18 cellular contexts compared by ENCODE assay signal in the genomic region with DNA sequence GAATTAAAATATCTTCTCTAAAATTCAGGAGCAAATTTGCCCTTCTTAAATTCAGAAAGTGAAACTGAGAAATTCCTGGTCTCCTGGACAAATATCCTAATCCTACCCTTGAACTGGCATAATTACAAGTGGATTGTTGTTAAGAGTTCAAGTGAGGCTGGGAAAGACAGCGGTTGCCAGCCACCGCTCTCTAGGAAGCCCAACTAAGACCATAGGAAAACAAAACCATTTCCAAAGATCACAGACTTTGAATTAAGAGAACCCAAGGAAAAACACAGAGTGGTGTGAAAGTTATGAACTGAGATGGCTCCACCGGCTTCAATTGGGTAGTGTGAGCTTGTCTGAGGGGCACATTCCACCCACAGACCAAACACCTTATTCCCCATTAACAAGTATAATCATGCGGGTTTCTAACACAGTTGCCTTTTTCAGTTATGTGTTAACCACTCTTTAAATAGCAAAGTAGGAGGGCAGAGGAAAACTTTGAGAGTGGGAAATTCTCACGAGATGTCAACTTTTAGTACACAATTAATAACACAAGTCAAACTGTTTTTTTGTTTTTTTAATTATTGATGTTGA.
DNase-seq lines count a peak whose midpoint lies in the region; ATAC-seq, FAIRE-seq and TF ChIP-seq lines count a peak whose summit lies in the region.
"Had no signal": no experiment of that assay in that cellular context is flagged by ENCODE, and none has a peak within 500 bp of the region (broad histone marks: within the 10 kb centered on the region; RNA-seq: fewer than 3 reads in every experiment).

No MANE protein-coding gene starts in this region.

- H3K9me3 ChIP-seq in astrocyte (ENCODE audit: insufficient read depth, low read depth, low read length) (no peaks in the 10 kb centered on the region), psoas muscle (no peaks in the 10 kb centered on the region), esophagus muscularis mucosa (no peaks in the 10 kb centered on the region)
- H3K9me3 ChIP-seq: BLaER1 treated with 17β-estradiol and CSF1 and Interleukin-3, amounts not matched to agents 10 nM and 100 nM had no signal

- H3K79me2 ChIP-seq in GM23338 (replicated peaks; ENCODE audit: insufficient read depth) (no peaks in the 10 kb centered on the region), astrocyte (ENCODE audit: insufficient read depth, low read length) (no peaks in the 10 kb centered on the region)

- no peaks in the 10 kb centered on the region for H4K20me1 ChIP-seq in GM23338 (replicated peaks; ENCODE audit: insufficient read depth)
- H4K20me1 ChIP-seq in astrocyte (ENCODE audit: insufficient read depth, low read length): no peaks in the 10 kb centered on the region
- H4K20me1 ChIP-seq: BLaER1 treated with 17β-estradiol and CSF1 and Interleukin-3, amounts not matched to agents 10 nM and 100 nM had no signal

- H3K4me1 Mint-ChIP-seq in GM23338 (peaks cover 7% of the 10 kb centered on the region; the same call in 2 of the 3 replicates), astrocyte (ENCODE audit: low read depth, unreplicated experiment) (peaks cover 17% of the 10 kb centered on the region), chondrocyte (ENCODE audit: low read depth) (peaks cover 38% of the 10 kb centered on the region)
- H3K4me1 Mint-ChIP-seq: B cell had no signal

- H3K36me3 Mint-ChIP-seq in GM23338 (ENCODE audit: low read depth): no peaks in the 10 kb centered on the region
- H3K36me3 Mint-ChIP-seq in astrocyte (ENCODE audit: low read depth, unreplicated experiment): no peaks in the 10 kb centered on the region
- H3K36me3 Mint-ChIP-seq in chondrocyte (ENCODE audit: low read depth): no peaks in the 10 kb centered on the region
- H3K36me3 Mint-ChIP-seq: CD8-positive, alpha-beta T cell had no signal

- H3K4me3 ChIP-seq in GM23338 (no peak overlapping the region), astrocyte (ENCODE audit: insufficient read depth, low read depth, low read length) (no peak overlapping the region), psoas muscle (no peak overlapping the region), esophagus muscularis mucosa (no peak overlapping the region)
- H3K4me3 ChIP-seq: BLaER1 treated with 17β-estradiol and CSF1 and Interleukin-3, amounts not matched to agents 10 nM and 100 nM had no signal

- no peak for TF ChIP-seq CTCF in GM23338 (conservative IDR thresholded peaks at IDR 0.05; ENCODE audit: low read depth in 2 of 2)
- TF ChIP-seq CTCF in astrocyte (IDR thresholded peaks at IDR 0.05; ENCODE audit: insufficient read depth, low read depth, low read length): no peak
- no peak for TF ChIP-seq CTCF in chondrocyte (IDR thresholded peaks at IDR 0.05)
- no peak for TF ChIP-seq CTCF in psoas muscle (IDR thresholded peaks at IDR 0.05)
- no peak for TF ChIP-seq CTCF in esophagus muscularis mucosa (IDR thresholded peaks at IDR 0.05)

- H3K9me2 ChIP-seq in GM23338 (ENCODE audit: insufficient read depth): no peaks in the 10 kb centered on the region

- no peak for TF ChIP-seq POLR2A in esophagus muscularis mucosa (IDR thresholded peaks at IDR 0.05; ENCODE audit: low read depth)

- H3K4me3 Mint-ChIP-seq in GM23338 (no peak overlapping the region), astrocyte (ENCODE audit: unreplicated experiment) (no peak overlapping the region), chondrocyte (ENCODE audit: unreplicated experiment) (peak overlapping the region; percentile 8)
- H3K4me3 Mint-ChIP-seq: B cell; CD8-positive, alpha-beta T cell; H9 had no signal

- 73 to 81% (median 75%) methylated on average over 5 of the region's 5 CpGs for WGBS in psoas muscle, 3 donors
- WGBS in esophagus muscularis mucosa: 90% methylated on average over 5 of the region's 5 CpGs

- H3K9ac ChIP-seq in astrocyte (ENCODE audit: low read length): no peak overlapping the region
- H3K9ac ChIP-seq: BLaER1 treated with 17β-estradiol and CSF1 and Interleukin-3, amounts not matched to agents 10 nM and 100 nM had no signal

- H3K27me3 Mint-ChIP-seq in GM23338 (ENCODE audit: insufficient read depth, low read depth, poor library complexity) (no peaks in the 10 kb centered on the region), astrocyte (ENCODE audit: low read depth, unreplicated experiment) (no peaks in the 10 kb centered on the region), chondrocyte (ENCODE audit: low read depth) (no peaks in the 10 kb centered on the region)
- H3K27me3 Mint-ChIP-seq: B cell had no signal

- no peak for DNase-seq in GM23338 (ENCODE audit: low spot score)
- DNase-seq in astrocyte (ENCODE audit: low read depth): no peak
- DNase-seq in chondrocyte (ENCODE audit: low spot score): no peak
- DNase-seq in smooth muscle cell of the brain vasculature (ENCODE audit: low read depth, low spot score): peak; percentile 21
- DNase-seq in psoas muscle: no peak
- no peak for DNase-seq in esophagus muscularis mucosa (ENCODE audit: extremely low spot score)
- no peak for DNase-seq in amniotic stem cell (lab: John Stamatoyannopoulos, UW)
- DNase-seq: Calu3; CD8-positive, alpha-beta T cell; DMS 273 treated with DMSO at 0.1 percent for 48 hours; DMS53; DND-41; EL; H9 had no signal

- FAIRE-seq in astrocyte (lab: Jason Lieb, UNC): no peak
- FAIRE-seq: GM12891, H1 had no signal

- ATAC-seq in GM23338 (no peak), psoas muscle (no peak)
- ATAC-seq: CD8-positive, alpha-beta T cell had no signal

- H3K4me2 ChIP-seq in GM23338 (no peak overlapping the region), astrocyte (ENCODE audit: low read length) (peak overlapping the region; percentile 20)
- H3K4me2 ChIP-seq: BLaER1 treated with 17β-estradiol and CSF1 and Interleukin-3, amounts not matched to agents 10 nM and 100 nM had no signal

- H3K27ac ChIP-seq in GM23338 (ENCODE audit: low read depth) (no peak overlapping the region), astrocyte (ENCODE audit: low read depth, low read length) (peak overlapping the region; percentile 3), psoas muscle (no peak overlapping the region), esophagus muscularis mucosa (replicated peaks in 1 of 4) (no peak overlapping the region)
- H3K27ac ChIP-seq: BLaER1 treated with 17β-estradiol and CSF1 and Interleukin-3, amounts not matched to agents 10 nM and 100 nM had no signal

- no peaks in the 10 kb centered on the region for H3K4me1 ChIP-seq in GM23338 (ENCODE audit: insufficient read depth)
- H3K4me1 ChIP-seq in astrocyte (ENCODE audit: insufficient read depth, low read length): peaks cover 9% of the 10 kb centered on the region
- H3K4me1 ChIP-seq in psoas muscle: no peaks in the 10 kb centered on the region
- no peaks in the 10 kb centered on the region for H3K4me1 ChIP-seq in esophagus muscularis mucosa
- H3K4me1 ChIP-seq: BLaER1 treated with 17β-estradiol and CSF1 and Interleukin-3, amounts not matched to agents 10 nM and 100 nM had no signal

- no peaks in the 10 kb centered on the region for H3F3A ChIP-seq in GM23338 (replicated peaks; ENCODE audit: low read depth)

- H3K27ac Mint-ChIP-seq in GM23338 (no peak overlapping the region), astrocyte (ENCODE audit: unreplicated experiment) (no peak overlapping the region), chondrocyte (ENCODE audit: unreplicated experiment) (peak overlapping the region; percentile 28)
- H3K27ac Mint-ChIP-seq: B cell; CD8-positive, alpha-beta T cell; H9 had no signal

- H2AFZ ChIP-seq in GM23338 (peak overlapping the region; percentile 40; the same call in 1 of the 2 replicates), astrocyte (ENCODE audit: low read depth, low read length) (no peak overlapping the region)

- H3K9me3 Mint-ChIP-seq in GM23338 (no peaks in the 10 kb centered on the region), astrocyte (ENCODE audit: unreplicated experiment) (no peaks in the 10 kb centered on the region), chondrocyte (ENCODE audit: low read depth) (no peaks in the 10 kb centered on the region)
- H3K9me3 Mint-ChIP-seq: H9 had no signal

- no peak for TF ChIP-seq EP300 in esophagus muscularis mucosa (IDR thresholded peaks at IDR 0.05)

- no peaks in the 10 kb centered on the region for H3K27me3 ChIP-seq in GM23338 (ENCODE audit: insufficient read depth)
- H3K27me3 ChIP-seq in astrocyte (ENCODE audit: insufficient read depth, low read length): no peaks in the 10 kb centered on the region
- no peaks in the 10 kb centered on the region for H3K27me3 ChIP-seq in psoas muscle (ENCODE audit: insufficient read depth in 3 of 3, low read length in 2 of 3)
- no peaks in the 10 kb centered on the region for H3K27me3 ChIP-seq in esophagus muscularis mucosa
- H3K27me3 ChIP-seq: BLaER1 treated with 17β-estradiol and CSF1 and Interleukin-3, amounts not matched to agents 10 nM and 100 nM had no signal

- intact Hi-C loops in psoas muscle (cut with DNase I) (no loop called here), esophagus muscularis mucosa (cut with DNase I) (no loop called here)

- H3K36me3 ChIP-seq in GM23338 (ENCODE audit: insufficient read depth) (no peaks in the 10 kb centered on the region), astrocyte (ENCODE audit: insufficient read depth, low read length) (no peaks in the 10 kb centered on the region), psoas muscle (ENCODE audit: insufficient read depth in 1 of 2, low read depth in 1 of 2) (no peaks in the 10 kb centered on the region), esophagus muscularis mucosa (no peaks in the 10 kb centered on the region)
- H3K36me3 ChIP-seq: BLaER1 treated with 17β-estradiol and CSF1 and Interleukin-3, amounts not matched to agents 10 nM and 100 nM had no signal

TF ChIP-seq in GM23338, 12 proteins besides CTCF, POLR2A, EP300 and RAD21:
- TF ChIP-seq JUNB (IDR thresholded peaks at IDR 0.05; ENCODE audit: unreplicated experiment): no peak
